Comparison of ENCODE assay signal across 8 cellular contexts in genomic region chr7:47992446-47992845, GRCh38. TPM values are rescaled to one million over a fixed set of nuclear protein-coding genes. Genes with fewer than 3 reads are reported as not detected.
DNase-seq lines count a peak whose midpoint lies in the region; ATAC-seq and TF ChIP-seq lines count a peak whose summit lies in the region.

No MANE protein-coding gene starts in this region.

- H3K4me1 ChIP-seq in body of pancreas (peaks cover 10% of the 10 kb centered on the region), muscle layer of duodenum (ENCODE audit: control insufficient read depth in 1 of 2, insufficient read depth in 2 of 2, low read length in 2 of 2) (no peaks in the 10 kb centered on the region)

- no peaks in the 10 kb centered on the region for H3K36me3 ChIP-seq in body of pancreas (replicated peaks in 1 of 2; ENCODE audit: insufficient read depth in 1 of 2, low read depth in 2 of 2)
- no peaks in the 10 kb centered on the region for H3K36me3 ChIP-seq in muscle layer of duodenum (ENCODE audit: control insufficient read depth in 1 of 2, insufficient read depth in 2 of 2, low read length in 2 of 2)

- WGBS in body of pancreas, 2 donors, result 68 to 84% methylated on average over 3 of the region's 3 CpGs

- intact Hi-C loops in body of pancreas (cut with DNase I), result no loop called here

- ATAC-seq in body of pancreas (no peak), GM19395 (IDR thresholded peaks at IDR 0.05; ENCODE audit: unreplicated experiment) (no peak)

- no peak for TF ChIP-seq CTCF in HL-60 (IDR thresholded peaks at IDR 0.05; ENCODE audit: insufficient read depth, low read length)
- no peak for TF ChIP-seq CTCF in body of pancreas (IDR thresholded peaks at IDR 0.05)

- H3K27me3 ChIP-seq in HL-60 (ENCODE audit: insufficient read depth, poor library complexity, severe bottlenecking) (no peaks in the 10 kb centered on the region), body of pancreas (no peaks in the 10 kb centered on the region), muscle layer of duodenum (ENCODE audit: low read depth, low read length) (no peaks in the 10 kb centered on the region)

- H3K4me3 ChIP-seq in HL-60 (replicated peaks; ENCODE audit: insufficient read depth, low read length), result peak overlapping the region; percentile 59
- H3K4me3 ChIP-seq in body of pancreas, result no peak overlapping the region
- peak overlapping the region; percentile 69 to 70 for H3K4me3 ChIP-seq in muscle layer of duodenum (ENCODE audit: low read depth in 1 of 2, low read length in 2 of 2)

- DNase-seq in A172 (ENCODE audit: low spot score) (peak; percentile 23), HL-60 (ENCODE audit: low read depth in 1 of 2, low spot score in 1 of 2) (no peak), body of pancreas (no peak), inferior parietal cortex (ENCODE audit: extremely low spot score) (no peak), GDM1 (lab: John Stamatoyannopoulos, UW) (no peak), NCI-H2227 treated with DMSO at 0.1 percent for 48 hours (lab: John Stamatoyannopoulos, UW) (no peak)

- no peaks in the 10 kb centered on the region for H3K9me3 ChIP-seq in body of pancreas
- no peaks in the 10 kb centered on the region for H3K9me3 ChIP-seq in muscle layer of duodenum (ENCODE audit: control insufficient read depth in 1 of 2, low read length in 2 of 2)

- TF ChIP-seq POLR2A in body of pancreas (IDR thresholded peaks at IDR 0.05), result no peak

- peak overlapping the region; percentile 68 for H3K27ac ChIP-seq in HL-60 (replicated peaks)
- H3K27ac ChIP-seq in body of pancreas, result peak overlapping the region in 3 of 4 donors; percentile 40 to 75 (median 63)
- H3K27ac ChIP-seq in muscle layer of duodenum (ENCODE audit: low read length), result peak overlapping the region; percentile 75

RNA-seq across cellular contexts. Expression of gene HUS1, which starts 13.0 kb away (rescaled TPM):
- total RNA-seq in A172 (2014; rRNA removed; shearing (Covaris generic)), result 50.0 and 67.9 TPM in 2 replicates
- 10 to 100 TPM; 15.2 to 16.9 TPM for total RNA-seq in body of pancreas

RNA-seq across cellular contexts. Expression of gene SUN3, which starts 36.5 kb away (rescaled TPM):
- total RNA-seq in A172 (2014; rRNA removed; shearing (Covaris generic)), result 4.5 and 7.9 TPM in 2 replicates
- not detected for total RNA-seq in body of pancreas

RNA-seq across cellular contexts. Expression of gene C7orf57, which starts 42.9 kb away (rescaled TPM):
- total RNA-seq in A172 (2014; rRNA removed; shearing (Covaris generic)), result 0.62 and 1.6 TPM in 2 replicates
- total RNA-seq in body of pancreas, result under 1 TPM in 1 of 2 donors, not detected in 1; 0.26 TPM

RNA-seq across cellular contexts. Expression of gene PKD1L1, which starts 44.2 kb away (rescaled TPM):
- total RNA-seq in A172 (2014; rRNA removed; shearing (Covaris generic)), result 0.69 TPM in 1 of 2 replicates, not detected in the other
- total RNA-seq in body of pancreas, result 1 to 10 TPM in 1 of 2 donors, under 1 TPM in 1; 0.26 to 4.0 TPM

Comparison
In these comparisons a context has a peak if more than half of its experiments do, and no peak if none do; other contexts are left out.
1. H3K4me3 ChIP-seq: peak in HL-60 (single experiment) and muscle layer of duodenum (2 of 2); none in body of pancreas (0 of 2).
2. Peak in every context shown above with its lines, with median percentiles within 50 percentile points of each other: H3K27ac ChIP-seq.